In the genomic region with DNA sequence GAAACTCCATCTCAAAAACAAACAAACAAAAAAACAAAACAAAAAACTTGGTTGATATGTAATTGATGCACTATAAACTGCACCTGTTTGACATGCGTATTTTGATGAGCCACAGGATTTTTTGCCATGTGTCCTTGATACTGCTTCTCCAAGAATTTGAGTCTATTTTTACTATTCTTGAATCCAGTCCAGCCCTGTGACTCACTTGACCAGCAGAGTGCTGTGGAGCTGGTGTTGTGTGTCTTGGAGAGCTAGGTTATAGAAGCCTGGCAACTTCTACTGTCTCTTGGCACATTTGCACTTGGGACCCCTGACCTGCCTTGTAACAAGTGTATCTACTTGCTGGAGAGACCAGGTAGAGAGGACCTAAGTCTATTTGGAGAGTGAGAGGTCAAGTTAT, we compare ENCODE assay signal across 17 cellular contexts. TPM values are rescaled to one million over a fixed set of nuclear protein-coding genes. Genes with fewer than 3 reads are reported as not detected.
A peak's percentile ranks its signal among the peaks of the same experiment; 100 is the strongest.
DNase-seq lines count a peak whose midpoint lies in the region; ATAC-seq, FAIRE-seq and TF ChIP-seq lines count a peak whose summit lies in the region.
"Had no signal": no experiment of that assay in that cellular context is flagged by ENCODE, and none has a peak within 500 bp of the region (broad histone marks: within the 10 kb centered on the region; RNA-seq: fewer than 3 reads in every experiment).

No MANE protein-coding gene starts in this region.

- in situ Hi-C loops in astrocyte of the spinal cord (cut with HindIII; ENCODE audit: low sequenced_read_pairs) = no loop called here

- ATAC-seq in Right ventricle myocardium inferior = peak; percentile 76
- peak; percentile 58 to 72 for ATAC-seq in left cardiac atrium
- ATAC-seq: activated CD8-positive, alpha-beta memory T cell treated with anti-CD3 and anti-CD28 coated beads, Interleukin-2, amount 10 ng/mL, durations not matched to agents 7 days and 5 days; HepG2; upper lobe of right lung had no signal

- no peak for TF ChIP-seq CTCF in astrocyte of the spinal cord (IDR thresholded peaks at IDR 0.05; ENCODE audit: low read depth, low read length)

- intact Hi-C loops in Right ventricle myocardium inferior (cut with DNase I) = no loop called here
- intact Hi-C loops in cardiac septum (cut with DNase I) = loop anchor here (5.0 kb wide), 2 partner anchors 149 to 359 kb away; no protein-coding TSS in a partner anchor
- intact Hi-C loops in left cardiac atrium (cut with DNase I) = loop anchor here (10.0 kb wide), 2 partner anchors 357 to 497 kb away; a partner anchor contains a TSS

- H3K4me3 ChIP-seq in astrocyte of the spinal cord (ENCODE audit: low read depth, low read length) = no peak overlapping the region
- H3K4me3 ChIP-seq: SK-N-MC, upper lobe of right lung had no signal

- no peak for FAIRE-seq in urothelium cell line (lab: Jason Lieb, UNC)
- FAIRE-seq: HepG2, islet of Langerhans had no signal

- DNase-seq in Right ventricle myocardium inferior (ENCODE audit: missing footprints) = no peak
- no peak for DNase-seq in cardiac septum (ENCODE audit: low spot score)
- DNase-seq in astrocyte of the spinal cord (ENCODE audit: low read depth, low spot score) = peak; percentile 24
- no peak for DNase-seq in left cardiac atrium
- peak; percentile 54 for DNase-seq in urothelium cell line (ENCODE audit: low spot score)
- no peak for DNase-seq in T-helper 9 cell
- DNase-seq in NCI-H187 treated with DMSO at 0.1 percent for 48 hours (lab: John Stamatoyannopoulos, UW) = no peak
- no peak for DNase-seq in SHP77 (lab: John Stamatoyannopoulos, UW)
- DNase-seq: activated CD8-positive, alpha-beta memory T cell treated with anti-CD3 and anti-CD28 coated beads, Interleukin-2, amount 10 ng/mL, durations not matched to agents 7 days and 5 days; EL; NCI-H2029 treated with DMSO at 0.1 percent for 48 hours; NCI-H524 treated with DMSO at 0.1 percent for 48 hours; stimulated activated naive CD4-positive, alpha-beta T cell treated with Interleukin-2 at 50 U/mL for 16 hours; upper lobe of right lung had no signal

RNA-seq across cellular contexts. Expression of a gene that starts 52.0 kb away (rescaled TPM):
- 5.8 TPM for total RNA-seq in Right ventricle myocardium inferior
- total RNA-seq in cardiac septum = 3.1 TPM
- total RNA-seq in left cardiac atrium = 1 to 10 TPM; 3.1 to 7.7 TPM

Comparison
In these comparisons a context has a peak if more than half of its experiments do, and no peak if none do; other contexts are left out.
1. DNase-seq: peak in astrocyte of the spinal cord (single experiment) and urothelium cell line (single experiment); none in Right ventricle myocardium inferior (single experiment), cardiac septum (single experiment), left cardiac atrium (single experiment), T-helper 9 cell (single experiment), NCI-H187 treated with DMSO at 0.1 percent for 48 hours (single experiment) and SHP77 (0 of 2).